1 cellular context compared by ENCODE assay signal in genomic region chr1:185075476-185075875, GRCh38.
A peak's percentile ranks its signal among the peaks of the same experiment; 100 is the strongest.
TF ChIP-seq lines count a peak whose summit lies in the region.

No MANE protein-coding gene starts in this region.

TF ChIP-seq in K562, 482 proteins besides CTCF, POLR2A, EP300 and RAD21 (continued from another document):
- TF ChIP-seq ZNF766 (CRISPR knock-in tag; conservative IDR thresholded peaks at IDR 0.05) (0 out of 2 replicates have a peak, but pooled peaks have one; percentile 47), MEF2D (tag; conservative IDR thresholded peaks at IDR 0.05; ENCODE audit: low read depth) (no peak), ZZZ3 (IDR thresholded peaks at IDR 0.05) (no peak), ZNF561 (CRISPR knock-in tag; conservative IDR thresholded peaks at IDR 0.05) (no peak), CEBPB (tag; IDR thresholded peaks at IDR 0.05) (no peak), TARDBP (IDR thresholded peaks at IDR 0.05) (no peak), ZEB2 (IDR thresholded peaks at IDR 0.05) (no peak)
